In genomic region chr20:46286977-46287376, GRCh38 we compare ENCODE assay signal across 27 cellular contexts. TPM values are rescaled to one million over a fixed set of nuclear protein-coding genes. Genes with fewer than 3 reads are reported as not detected.
"Had no signal": no experiment of that assay in that cellular context is flagged by ENCODE, and none has a peak within 500 bp of the region (broad histone marks: within the 10 kb centered on the region; RNA-seq: fewer than 3 reads in every experiment).

No MANE protein-coding gene starts in this region.

- H3K4me1 ChIP-seq: stomach, suprapubic skin, testis, thyroid gland, tibial artery, tibial nerve, transverse colon, upper lobe of left lung, upper lobe of right lung, uterus, vagina had no signal

- H3K9me3 ChIP-seq: stomach, suprapubic skin, testis, thoracic aorta, thyroid gland, tibial artery, tibial nerve, transverse colon, upper lobe of left lung, upper lobe of right lung, uterus, vagina had no signal

- H3K4me3 ChIP-seq: stomach, suprapubic skin, testis, thoracic aorta, thyroid gland, tibial artery, tibial nerve, transverse colon, upper lobe of left lung, upper lobe of right lung, uterus, vagina had no signal

- H3K27ac ChIP-seq: stomach, suprapubic skin, testis, thoracic aorta, thyroid gland, tibial artery, tibial nerve, transverse colon, upper lobe of left lung, upper lobe of right lung, uterus, vagina had no signal

- ATAC-seq: stimulated activated effector memory CD8-positive, alpha-beta T cell treated with anti-CD3 and anti-CD28 coated beads, Interleukin-12 subunit alpha, Interleukin-12 subunit beta, amount 100 ng/mL, for 72 hours; stimulated activated memory B cell treated with anti-CD40 and anti-IgM and Interleukin-4, amounts not matched to agents 10 μg/mL and 1 μg/mL and 100 μg/mL, for 72 hours; stimulated activated naive B cell treated with anti-CD40 and anti-IgM and Interleukin-4, amounts not matched to agents 10 μg/mL and 1 μg/mL and 100 μg/mL, for 72 hours; stimulated activated naive CD8-positive, alpha-beta T cell treated with anti-CD3 and anti-CD28 coated beads, Interleukin-15, amount 100 ng/mL, for 72 hours; stimulated activated naive CD8-positive, alpha-beta T cell treated with anti-CD3 and anti-CD28 coated beads, Interleukin-15, Interleukin-2, amounts not matched to agents 100 U/mL and 50 U/mL, for 24 hours; upper lobe of right lung had no signal

- H3K36me3 ChIP-seq: stomach, suprapubic skin, thoracic aorta, thyroid gland, tibial artery, tibial nerve, transverse colon, upper lobe of left lung, upper lobe of right lung, uterus, vagina had no signal

- DNase-seq: stimulated activated CD4-positive, alpha-beta T cell treated with anti-CD3 and anti-CD28 coated beads, Interleukin-2, amount 100 ng/mL, for 48 hours; stimulated activated CD4-positive, alpha-beta T cell treated with anti-CD3 and anti-CD28 coated beads, Interleukin-4, amount 100 ng/mL, for 1 hour; stimulated activated CD4-positive, alpha-beta T cell treated with anti-CD3 and anti-CD28 coated beads, Interleukin-4, amount 100 ng/mL, for 24 hours; stimulated activated CD4-positive, alpha-beta T cell treated with anti-CD3 and anti-CD28 coated beads, Interleukin-4, amount 100 ng/mL, for 4 hours; stimulated activated CD8-positive, alpha-beta memory T cell treated with anti-CD3 and anti-CD28 coated beads, Interleukin-4, amount 100 ng/mL, for 48 hours; stimulated activated naive B cell treated with anti-CD40 and anti-IgM and Interleukin-4, amounts not matched to agents 10 μg/mL and 1 μg/mL and 100 μg/mL, for 72 hours; stimulated activated naive CD4-positive, alpha-beta T cell; stimulated activated naive CD4-positive, alpha-beta T cell treated with Interleukin-2 at 50 U/mL for 16 hours; stimulated activated naive CD8-positive, alpha-beta T cell treated with anti-CD3 and anti-CD28 coated beads, Interleukin-15, amount 100 ng/mL, for 72 hours; stimulated activated naive CD8-positive, alpha-beta T cell treated with anti-CD3 and anti-CD28 coated beads, Interleukin-15, Interleukin-2, amounts not matched to agents 100 U/mL and 50 U/mL, for 24 hours; stomach; substantia nigra; testis; thyroid gland; tibial artery; transverse colon; trophoblast cell; upper lobe of left lung; upper lobe of right lung; uterus had no signal

- H3K27me3 ChIP-seq: testis, thyroid gland, upper lobe of left lung, uterus, vagina had no signal

RNA-seq across cellular contexts. Expression of gene CDH22, which starts 21.3 kb away (rescaled TPM):
- total RNA-seq: subcutaneous adipose tissue, thoracic aorta, transverse colon had no signal
